1 cellular context compared by ENCODE assay signal in the genomic region with DNA sequence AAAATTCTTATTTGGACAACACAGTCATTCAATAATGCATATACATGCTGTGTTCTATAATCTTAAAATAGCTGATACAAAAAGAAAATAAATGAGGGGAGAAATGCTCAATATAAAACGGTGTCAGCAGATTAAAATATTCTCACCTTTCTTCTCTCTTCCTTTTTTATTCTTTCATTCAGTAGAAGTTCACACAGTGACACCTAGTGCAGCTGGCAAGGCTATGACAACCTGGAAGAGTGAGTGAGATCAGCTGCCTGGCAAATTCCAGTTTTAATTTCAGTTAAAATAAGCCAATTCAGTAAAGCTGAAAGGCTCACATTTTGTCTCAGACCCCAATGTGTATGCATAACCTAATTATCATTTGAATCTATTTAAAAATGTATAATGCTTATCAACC.
TF ChIP-seq lines count a peak whose summit lies in the region.

No MANE protein-coding gene starts in this region.

TF ChIP-seq in GM23338, 12 proteins besides CTCF, POLR2A, EP300 and RAD21 (continued from another document):
- TF ChIP-seq, protein P1, sequence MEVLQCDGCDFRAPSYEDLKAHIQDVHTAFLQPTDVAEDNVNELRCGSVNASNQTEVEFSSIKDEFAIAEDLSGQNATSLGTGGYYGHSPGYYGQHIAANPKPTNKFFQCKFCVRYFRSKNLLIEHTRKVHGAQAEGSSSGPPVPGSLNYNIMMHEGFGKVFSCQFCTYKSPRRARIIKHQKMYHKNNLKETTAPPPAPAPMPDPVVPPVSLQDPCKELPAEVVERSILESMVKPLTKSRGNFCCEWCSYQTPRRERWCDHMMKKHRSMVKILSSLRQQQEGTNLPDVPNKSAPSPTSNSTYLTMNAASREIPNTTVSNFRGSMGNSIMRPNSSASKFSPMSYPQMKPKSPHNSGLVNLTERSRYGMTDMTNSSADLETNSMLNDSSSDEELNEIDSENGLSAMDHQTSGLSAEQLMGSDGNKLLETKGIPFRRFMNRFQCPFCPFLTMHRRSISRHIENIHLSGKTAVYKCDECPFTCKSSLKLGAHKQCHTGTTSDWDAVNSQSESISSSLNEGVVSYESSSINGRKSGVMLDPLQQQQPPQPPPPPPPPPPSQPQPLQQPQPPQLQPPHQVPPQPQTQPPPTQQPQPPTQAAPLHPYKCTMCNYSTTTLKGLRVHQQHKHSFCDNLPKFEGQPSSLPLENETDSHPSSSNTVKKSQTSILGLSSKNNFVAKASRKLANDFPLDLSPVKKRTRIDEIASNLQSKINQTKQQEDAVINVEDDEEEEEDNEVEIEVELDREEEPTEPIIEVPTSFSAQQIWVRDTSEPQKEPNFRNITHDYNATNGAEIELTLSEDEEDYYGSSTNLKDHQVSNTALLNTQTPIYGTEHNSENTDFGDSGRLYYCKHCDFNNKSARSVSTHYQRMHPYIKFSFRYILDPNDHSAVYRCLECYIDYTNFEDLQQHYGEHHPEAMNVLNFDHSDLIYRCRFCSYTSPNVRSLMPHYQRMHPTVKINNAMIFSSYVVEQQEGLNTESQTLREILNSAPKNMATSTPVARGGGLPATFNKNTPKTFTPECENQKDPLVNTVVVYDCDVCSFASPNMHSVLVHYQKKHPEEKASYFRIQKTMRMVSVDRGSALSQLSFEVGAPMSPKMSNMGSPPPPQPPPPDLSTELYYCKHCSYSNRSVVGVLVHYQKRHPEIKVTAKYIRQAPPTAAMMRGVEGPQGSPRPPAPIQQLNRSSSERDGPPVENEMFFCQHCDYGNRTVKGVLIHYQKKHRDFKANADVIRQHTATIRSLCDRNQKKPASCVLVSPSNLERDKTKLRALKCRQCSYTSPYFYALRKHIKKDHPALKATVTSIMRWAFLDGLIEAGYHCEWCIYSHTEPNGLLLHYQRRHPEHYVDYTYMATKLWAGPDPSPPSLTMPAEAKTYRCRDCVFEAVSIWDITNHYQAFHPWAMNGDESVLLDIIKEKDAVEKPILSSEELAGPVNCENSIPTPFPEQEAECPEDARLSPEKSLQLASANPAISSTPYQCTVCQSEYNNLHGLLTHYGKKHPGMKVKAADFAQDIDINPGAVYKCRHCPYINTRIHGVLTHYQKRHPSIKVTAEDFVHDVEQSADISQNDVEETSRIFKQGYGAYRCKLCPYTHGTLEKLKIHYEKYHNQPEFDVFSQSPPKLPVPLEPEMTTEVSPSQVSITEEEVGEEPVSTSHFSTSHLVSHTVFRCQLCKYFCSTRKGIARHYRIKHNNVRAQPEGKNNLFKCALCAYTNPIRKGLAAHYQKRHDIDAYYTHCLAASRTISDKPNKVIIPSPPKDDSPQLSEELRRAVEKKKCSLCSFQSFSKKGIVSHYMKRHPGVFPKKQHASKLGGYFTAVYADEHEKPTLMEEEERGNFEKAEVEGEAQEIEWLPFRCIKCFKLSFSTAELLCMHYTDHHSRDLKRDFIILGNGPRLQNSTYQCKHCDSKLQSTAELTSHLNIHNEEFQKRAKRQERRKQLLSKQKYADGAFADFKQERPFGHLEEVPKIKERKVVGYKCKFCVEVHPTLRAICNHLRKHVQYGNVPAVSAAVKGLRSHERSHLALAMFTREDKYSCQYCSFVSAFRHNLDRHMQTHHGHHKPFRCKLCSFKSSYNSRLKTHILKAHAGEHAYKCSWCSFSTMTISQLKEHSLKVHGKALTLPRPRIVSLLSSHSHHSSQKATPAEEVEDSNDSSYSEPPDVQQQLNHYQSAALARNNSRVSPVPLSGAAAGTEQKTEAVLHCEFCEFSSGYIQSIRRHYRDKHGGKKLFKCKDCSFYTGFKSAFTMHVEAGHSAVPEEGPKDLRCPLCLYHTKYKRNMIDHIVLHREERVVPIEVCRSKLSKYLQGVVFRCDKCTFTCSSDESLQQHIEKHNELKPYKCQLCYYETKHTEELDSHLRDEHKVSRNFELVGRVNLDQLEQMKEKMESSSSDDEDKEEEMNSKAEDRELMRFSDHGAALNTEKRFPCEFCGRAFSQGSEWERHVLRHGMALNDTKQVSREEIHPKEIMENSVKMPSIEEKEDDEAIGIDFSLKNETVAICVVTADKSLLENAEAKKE (CRISPR knock-in tag; IDR thresholded peaks at IDR 0.05), result no peak
- no peak for TF ChIP-seq ZNF331 (CRISPR knock-in tag; IDR thresholded peaks at IDR 0.05; ENCODE audit: low read depth)
- TF ChIP-seq, protein P2, sequence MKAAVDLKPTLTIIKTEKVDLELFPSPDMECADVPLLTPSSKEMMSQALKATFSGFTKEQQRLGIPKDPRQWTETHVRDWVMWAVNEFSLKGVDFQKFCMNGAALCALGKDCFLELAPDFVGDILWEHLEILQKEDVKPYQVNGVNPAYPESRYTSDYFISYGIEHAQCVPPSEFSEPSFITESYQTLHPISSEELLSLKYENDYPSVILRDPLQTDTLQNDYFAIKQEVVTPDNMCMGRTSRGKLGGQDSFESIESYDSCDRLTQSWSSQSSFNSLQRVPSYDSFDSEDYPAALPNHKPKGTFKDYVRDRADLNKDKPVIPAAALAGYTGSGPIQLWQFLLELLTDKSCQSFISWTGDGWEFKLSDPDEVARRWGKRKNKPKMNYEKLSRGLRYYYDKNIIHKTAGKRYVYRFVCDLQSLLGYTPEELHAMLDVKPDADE (IDR thresholded peaks at IDR 0.05), result no peak
- TF ChIP-seq EZH2 (IDR thresholded peaks at IDR 0.05; ENCODE audit: low read depth, unreplicated experiment), result no peak
- TF ChIP-seq CREB1 (CRISPR knock-in tag; IDR thresholded peaks at IDR 0.05; ENCODE audit: low read depth), result no peak
- TF ChIP-seq NANOG (IDR thresholded peaks at IDR 0.05; ENCODE audit: borderline replicate concordance), result no peak
- TF ChIP-seq POLR2AphosphoS5 (IDR thresholded peaks at IDR 0.05; ENCODE audit: low read depth), result no peak
- TF ChIP-seq, protein P3, sequence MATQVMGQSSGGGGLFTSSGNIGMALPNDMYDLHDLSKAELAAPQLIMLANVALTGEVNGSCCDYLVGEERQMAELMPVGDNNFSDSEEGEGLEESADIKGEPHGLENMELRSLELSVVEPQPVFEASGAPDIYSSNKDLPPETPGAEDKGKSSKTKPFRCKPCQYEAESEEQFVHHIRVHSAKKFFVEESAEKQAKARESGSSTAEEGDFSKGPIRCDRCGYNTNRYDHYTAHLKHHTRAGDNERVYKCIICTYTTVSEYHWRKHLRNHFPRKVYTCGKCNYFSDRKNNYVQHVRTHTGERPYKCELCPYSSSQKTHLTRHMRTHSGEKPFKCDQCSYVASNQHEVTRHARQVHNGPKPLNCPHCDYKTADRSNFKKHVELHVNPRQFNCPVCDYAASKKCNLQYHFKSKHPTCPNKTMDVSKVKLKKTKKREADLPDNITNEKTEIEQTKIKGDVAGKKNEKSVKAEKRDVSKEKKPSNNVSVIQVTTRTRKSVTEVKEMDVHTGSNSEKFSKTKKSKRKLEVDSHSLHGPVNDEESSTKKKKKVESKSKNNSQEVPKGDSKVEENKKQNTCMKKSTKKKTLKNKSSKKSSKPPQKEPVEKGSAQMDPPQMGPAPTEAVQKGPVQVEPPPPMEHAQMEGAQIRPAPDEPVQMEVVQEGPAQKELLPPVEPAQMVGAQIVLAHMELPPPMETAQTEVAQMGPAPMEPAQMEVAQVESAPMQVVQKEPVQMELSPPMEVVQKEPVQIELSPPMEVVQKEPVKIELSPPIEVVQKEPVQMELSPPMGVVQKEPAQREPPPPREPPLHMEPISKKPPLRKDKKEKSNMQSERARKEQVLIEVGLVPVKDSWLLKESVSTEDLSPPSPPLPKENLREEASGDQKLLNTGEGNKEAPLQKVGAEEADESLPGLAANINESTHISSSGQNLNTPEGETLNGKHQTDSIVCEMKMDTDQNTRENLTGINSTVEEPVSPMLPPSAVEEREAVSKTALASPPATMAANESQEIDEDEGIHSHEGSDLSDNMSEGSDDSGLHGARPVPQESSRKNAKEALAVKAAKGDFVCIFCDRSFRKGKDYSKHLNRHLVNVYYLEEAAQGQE (IDR thresholded peaks at IDR 0.05; ENCODE audit: unreplicated experiment), result no peak
